Comparison of ENCODE assay signal across 8 cellular contexts in genomic region chr16:75110637-75111513, GRCh38. TPM values are rescaled to one million over a fixed set of nuclear protein-coding genes. Genes with fewer than 3 reads are reported as not detected.
DNase-seq lines count a peak whose midpoint lies in the region; ATAC-seq, FAIRE-seq and TF ChIP-seq lines count a peak whose summit lies in the region.

No MANE protein-coding gene starts in this region.

- H3K36me3 Mint-ChIP-seq in T-cell, result no peaks in the 10 kb centered on the region

- H3K4me3 Mint-ChIP-seq in T-cell, result peak overlapping the region; percentile 26 to 60 (median 41)

- H3K27ac Mint-ChIP-seq in T-cell, result peak overlapping the region; percentile 83 to 89

- CTCF ChIA-PET in T-cell (lab: Charles Lee), result interaction anchor here (0.6 to 1.7 kb wide), 38 partner anchors 8 to 399 kb away, joined by 3 to 35 read pairs (median 4); partner anchors contain the start of genes WDR59 (in 2 of the 2) and ZNRF1 (in 2 of the 2)

- peak; percentile 71 for ATAC-seq in HG02759 (IDR thresholded peaks at IDR 0.05; ENCODE audit: unreplicated experiment)
- ATAC-seq in T-cell (replicated peaks in 1 of 4), result peak; percentile 76 to 85 (median 80)
- ATAC-seq in left ventricle myocardium superior, result peak; percentile 63

- H3K4me1 Mint-ChIP-seq in T-cell, result peaks cover 33 to 47% (median 40%) of the 10 kb centered on the region in 3 donors

- peaks cover 4 to 13% of the 10 kb centered on the region in 2 donors for H3K27me3 Mint-ChIP-seq in T-cell

- H3K9me3 Mint-ChIP-seq in T-cell, result no peaks in the 10 kb centered on the region

- peak; percentile 93 for TF ChIP-seq CTCF in GM12872 (IDR thresholded peaks at IDR 0.05; ENCODE audit: insufficient read depth, low read depth, low read length)

- intact Hi-C loops in left ventricle myocardium superior (cut with micrococcal nuclease), result no loop called here

- no peak for FAIRE-seq in urothelium cell line (lab: Jason Lieb, UNC)

- POLR2A ChIA-PET in T-cell (lab: Charles Lee), result no interaction called here

- DNase-seq in NCI-H1417 (lab: John Stamatoyannopoulos, UW), result peak; percentile 80 to 92 (median 84)
- peak; percentile 51 to 85 (median 74) for DNase-seq in T-cell
- DNase-seq in amniotic stem cell (lab: John Stamatoyannopoulos, UW), result peak; percentile 77
- DNase-seq in left ventricle myocardium superior, result peak; percentile 92
- DNase-seq in putamen (ENCODE audit: low spot score), result peak; percentile 92
- peak; percentile 88 for DNase-seq in urothelium cell line (ENCODE audit: low spot score)

RNA-seq across cellular contexts. Expression of gene LDHD, which starts 5.7 kb away (rescaled TPM):
- total RNA-seq in T-cell (under 1 TPM in 3 of 5 donors, not detected in 2; 0.13 to 0.47 (median 0.26) TPM), left ventricle myocardium superior (83.3 TPM)

RNA-seq across cellular contexts. Expression of gene ZFP1, which starts 37.4 kb away (rescaled TPM):
- total RNA-seq in T-cell, result 10 to 100 TPM; 10.1 to 15.6 (median 14.4) TPM
- total RNA-seq in left ventricle myocardium superior, result 6.7 TPM

Comparison
In these comparisons a context has a peak if more than half of its experiments do, and no peak if none do; other contexts are left out.
1. Peak in every context shown above with its lines: DNase-seq and ATAC-seq.
2. RNA of gene LDHD, which starts 5.7 kb away (total RNA-seq): 83.3 TPM in left ventricle myocardium superior (single experiment); 0.13 to 0.47 TPM in T-cell; every median in the first group is over 10 times any median in the second.